8 cellular contexts compared by ENCODE assay signal in genomic region chr20:15654208-15654649, GRCh38.
DNase-seq lines count a peak whose midpoint lies in the region; ATAC-seq and TF ChIP-seq lines count a peak whose summit lies in the region.
"Had no signal": no experiment of that assay in that cellular context is flagged by ENCODE, and none has a peak within 500 bp of the region (broad histone marks: within the 10 kb centered on the region; RNA-seq: fewer than 3 reads in every experiment).

No MANE protein-coding gene starts in this region.

- H3K27ac ChIP-seq in colonic mucosa (no peak overlapping the region), mesenchymal stem cell (ENCODE audit: low read length, poor library complexity, severe bottlenecking) (no peak overlapping the region)

- H2BK5ac ChIP-seq in mesenchymal stem cell (ENCODE audit: low read depth, low read length, poor library complexity, severe bottlenecking), result no peak overlapping the region

- H3K4me2 ChIP-seq in mesenchymal stem cell (ENCODE audit: low read length, poor library complexity, severe bottlenecking), result no peak overlapping the region

- H4K8ac ChIP-seq in mesenchymal stem cell (ENCODE audit: low read length), result no peak overlapping the region

- DNase-seq in GM12865 (ENCODE audit: low read depth) (peak; percentile 84), NCI-H82 treated with DMSO at 0.1 percent for 48 hours (lab: John Stamatoyannopoulos, UW; ENCODE audit: unreplicated experiment) (peak; percentile 80), colonic mucosa (peak; percentile 54), mesenchymal stem cell (peak; percentile 57), dedifferentiated amniotic fluid mesenchymal stem cell (ENCODE audit: extremely low spot score) (no peak)
- DNase-seq: activated naive CD8-positive, alpha-beta T cell treated with anti-CD3 and anti-CD28 coated beads, Interleukin-2, amount 10 ng/mL, durations not matched to agents 7 days and 5 days had no signal

- no peak overlapping the region for H2AFZ ChIP-seq in mesenchymal stem cell (ENCODE audit: low read depth, low read length)

- H3K18ac ChIP-seq in mesenchymal stem cell (ENCODE audit: low read depth in 1 of 2, low read length in 2 of 2), result no peak overlapping the region

- H2AK5ac ChIP-seq in mesenchymal stem cell (ENCODE audit: low read length, severe bottlenecking), result peak overlapping the region; percentile 30

- no peak overlapping the region for H3K9ac ChIP-seq in colonic mucosa (ENCODE audit: low read depth in 2 of 2, low read length in 2 of 2)
- no peak overlapping the region for H3K9ac ChIP-seq in mesenchymal stem cell (ENCODE audit: low read length)

- WGBS in mesenchymal stem cell, result 50% methylated on average over 1 of the region's 2 CpGs

- TF ChIP-seq CTCF in GM12865 (IDR thresholded peaks at IDR 0.05; ENCODE audit: insufficient read depth, low read depth, low read length, missing control alignments), result peak; percentile 68
- peak; percentile 32 for TF ChIP-seq CTCF in colonic mucosa (IDR thresholded peaks at IDR 0.05)

- H3K4ac ChIP-seq in mesenchymal stem cell (ENCODE audit: low read depth in 1 of 2, low read length in 2 of 2), result no peak overlapping the region

- H3K79me1 ChIP-seq in mesenchymal stem cell (replicated peaks; ENCODE audit: low read length, poor library complexity, severe bottlenecking), result no peaks in the 10 kb centered on the region

- peak; percentile 97 for ATAC-seq in GM21528 (IDR thresholded peaks at IDR 0.05; ENCODE audit: low FRiP score, unreplicated experiment)
- peak; percentile 99 for ATAC-seq in HG03575 (IDR thresholded peaks at IDR 0.05; ENCODE audit: extremely low read depth, insufficient number of reproducible peaks, low FRiP score, unreplicated experiment)

- intact Hi-C loops in colonic mucosa (cut with DNase I), result no loop called here

- no peaks in the 10 kb centered on the region for H3K27me3 ChIP-seq in colonic mucosa
- no peaks in the 10 kb centered on the region for H3K27me3 ChIP-seq in mesenchymal stem cell (ENCODE audit: control insufficient read depth in 1 of 2, insufficient read depth in 1 of 2, low read length in 2 of 2)

- H2BK120ac ChIP-seq in mesenchymal stem cell (ENCODE audit: low read depth, low read length), result no peak overlapping the region

- H3K14ac ChIP-seq in mesenchymal stem cell (ENCODE audit: low read length in 2 of 2), result no peak overlapping the region

- H2BK15ac ChIP-seq in mesenchymal stem cell (ENCODE audit: low read depth, poor library complexity, severe bottlenecking), result no peak overlapping the region

- no peak overlapping the region for H4K91ac ChIP-seq in mesenchymal stem cell (ENCODE audit: low read length)

- H3K9me3 ChIP-seq in colonic mucosa (no peaks in the 10 kb centered on the region), mesenchymal stem cell (ENCODE audit: control insufficient read depth, low read length) (no peaks in the 10 kb centered on the region)

- no peak overlapping the region for H2BK12ac ChIP-seq in mesenchymal stem cell (ENCODE audit: low read length in 2 of 2)

- no peaks in the 10 kb centered on the region for H3K36me3 ChIP-seq in colonic mucosa
- no peaks in the 10 kb centered on the region for H3K36me3 ChIP-seq in mesenchymal stem cell (ENCODE audit: control insufficient read depth in 1 of 2, insufficient read depth in 2 of 2, low read depth in 1 of 2, low read length in 2 of 2)

- H3K23ac ChIP-seq in mesenchymal stem cell (ENCODE audit: low read length in 2 of 2), result no peak overlapping the region

- H3K4me3 ChIP-seq in GM12865 (ENCODE audit: low read depth, low read length) (no peak overlapping the region), colonic mucosa (no peak overlapping the region), mesenchymal stem cell (ENCODE audit: insufficient read depth in 1 of 2, low read depth in 1 of 2, low read length in 2 of 2) (no peak overlapping the region)

- H3K4me1 ChIP-seq in colonic mucosa, result no peaks in the 10 kb centered on the region
- no peaks in the 10 kb centered on the region for H3K4me1 ChIP-seq in mesenchymal stem cell (ENCODE audit: control insufficient read depth, insufficient read depth, low read depth, low read length)
